18 cellular contexts compared by ENCODE assay signal in genomic region chr1:156812293-156812990, GRCh38. TPM values are rescaled to one million over a fixed set of nuclear protein-coding genes. Genes with fewer than 3 reads are reported as not detected.
DNase-seq lines count a peak whose midpoint lies in the region; ATAC-seq, FAIRE-seq and TF ChIP-seq lines count a peak whose summit lies in the region.
"Had no signal": no experiment of that assay in that cellular context is flagged by ENCODE, and none has a peak within 500 bp of the region (broad histone marks: within the 10 kb centered on the region; RNA-seq: fewer than 3 reads in every experiment).

No MANE protein-coding gene starts in this region.

- 96% methylated on average over 10 of the region's 10 CpGs for WGBS in HepG2 (ENCODE audit: low lambda C conversion rate)
- WGBS in right lobe of liver (ENCODE audit: insufficient coverage, low coverage, low lambda C conversion rate, missing lambda C conversion rate) = 95% methylated on average over 9 of the region's 10 CpGs

- FAIRE-seq in HepG2 (lab: Jason Lieb, UNC) = no peak
- FAIRE-seq: H54 had no signal

- DNase-seq in HepG2 (ENCODE audit: low spot score) = no peak
- DNase-seq in right lobe of liver = no peak
- no peak for DNase-seq in T-cell
- no peak for DNase-seq in effector memory CD8-positive, alpha-beta T cell
- no peak for DNase-seq in stimulated activated naive CD8-positive, alpha-beta T cell treated with anti-CD3 and anti-CD28 coated beads, Interleukin-15, amount 100 ng/mL, for 72 hours
- DNase-seq in NCI-H345 (lab: John Stamatoyannopoulos, UW) = no peak
- DNase-seq in MG63 = no peak
- DNase-seq: activated CD8-positive, alpha-beta memory T cell treated with anti-CD3 and anti-CD28 coated beads for 24 hours; DND-41; erythroblast; Right ventricle myocardium superior had no signal

- H3K36me3 ChIP-seq in HepG2 (replicated peaks in 1 of 2; ENCODE audit: control insufficient read depth in 1 of 2, insufficient read depth in 2 of 2, low read length in 2 of 2) (no peaks in the 10 kb centered on the region), right lobe of liver (no peaks in the 10 kb centered on the region), MG63 (no peaks in the 10 kb centered on the region)

- intact Hi-C loops in HepG2 (cut with micrococcal nuclease; ENCODE audit: unreplicated experiment) (no loop called here), right lobe of liver (cut with DNase I) (no loop called here)

- H3K4me3 Mint-ChIP-seq in T-cell = peak overlapping the region; percentile 88 to 92 (median 89)
- H3K4me3 Mint-ChIP-seq in effector memory CD8-positive, alpha-beta T cell = peak overlapping the region; percentile 58 to 96
- peak overlapping the region; percentile 93 to 96 for H3K4me3 Mint-ChIP-seq in stimulated activated naive CD8-positive, alpha-beta T cell treated with anti-CD3 and anti-CD28 coated beads, Interleukin-15, amount 100 ng/mL, for 72 hours

- H3K9ac ChIP-seq in HepG2 (ENCODE audit: insufficient read depth, low read depth, low read length) = no peak overlapping the region
- H3K9ac ChIP-seq: parathyroid adenoma had no signal

- no peak overlapping the region for H3K27ac ChIP-seq in HepG2 (ENCODE audit: extremely low read length, insufficient read depth, low read length)
- no peak overlapping the region for H3K27ac ChIP-seq in right lobe of liver
- H3K27ac ChIP-seq: coronary artery, parathyroid adenoma had no signal

- no peak overlapping the region for H3K4me2 ChIP-seq in HepG2 (ENCODE audit: low read depth, low read length)

- no peak for TF ChIP-seq EP300 in HepG2 (IDR thresholded peaks at IDR 0.05; ENCODE audit: low read depth in 2 of 2, low read length in 2 of 2)
- TF ChIP-seq EP300 in HepG2 (CRISPR knock-in tag; IDR thresholded peaks at IDR 0.05; ENCODE audit: borderline replicate concordance) = no peak

- no peaks in the 10 kb centered on the region for H4K20me1 ChIP-seq in HepG2 (ENCODE audit: insufficient read depth, low read length)

- H3K27me3 ChIP-seq in HepG2 (ENCODE audit: control insufficient read depth in 1 of 2, insufficient read depth in 2 of 2, low read length in 2 of 2) (peaks cover 9 to 27% of the 10 kb centered on the region in 2 experiments; a peak in 4 of 5 replicates), right lobe of liver (no peaks in the 10 kb centered on the region), MG63 (no peaks in the 10 kb centered on the region)

- TF ChIP-seq CTCF in HepG2 (CRISPR knock-in tag; IDR thresholded peaks at IDR 0.05) = no peak
- no peak for TF ChIP-seq CTCF in right lobe of liver (IDR thresholded peaks at IDR 0.05)

- POLR2A ChIA-PET in HepG2 (lab: Yijun Ruan, JAX) (no interaction called here), T-cell (lab: Charles Lee) (interaction anchor here in 1 of 2 donors (0.6 kb wide), 1 partner anchor 101 kb away, joined by 4 read pairs; no protein-coding TSS in a partner anchor)

- H3K4me3 ChIP-seq in HepG2 (replicated peaks in 1 of 3; ENCODE audit: insufficient read depth in 1 of 3, low read depth in 2 of 3, low read length in 3 of 3) (no peak overlapping the region), right lobe of liver (no peak overlapping the region), MG63 (no peak overlapping the region)

- no peaks in the 10 kb centered on the region for H3K27me3 Mint-ChIP-seq in T-cell
- no peaks in the 10 kb centered on the region for H3K27me3 Mint-ChIP-seq in effector memory CD8-positive, alpha-beta T cell
- H3K27me3 Mint-ChIP-seq in stimulated activated naive CD8-positive, alpha-beta T cell treated with anti-CD3 and anti-CD28 coated beads, Interleukin-15, amount 100 ng/mL, for 72 hours = no peaks in the 10 kb centered on the region

- no peak for TF ChIP-seq RAD21 in HepG2 (CRISPR knock-in tag; IDR thresholded peaks at IDR 0.05)

- H3K9me3 Mint-ChIP-seq in T-cell = no peaks in the 10 kb centered on the region
- no peaks in the 10 kb centered on the region for H3K9me3 Mint-ChIP-seq in effector memory CD8-positive, alpha-beta T cell
- no peaks in the 10 kb centered on the region for H3K9me3 Mint-ChIP-seq in stimulated activated naive CD8-positive, alpha-beta T cell treated with anti-CD3 and anti-CD28 coated beads, Interleukin-15, amount 100 ng/mL, for 72 hours

- no peak overlapping the region for H2AFZ ChIP-seq in HepG2 (ENCODE audit: low read length)
- H2AFZ ChIP-seq: parathyroid adenoma had no signal

- no peak for TF ChIP-seq POLR2A in HepG2 (IDR thresholded peaks at IDR 0.05; ENCODE audit: insufficient read depth in 1 of 2, low read depth in 2 of 2, low read length in 2 of 2)
- TF ChIP-seq POLR2A in right lobe of liver (IDR thresholded peaks at IDR 0.05) = no peak

- no TSS peak for BruUV-seq in HepG2 (replicated peaks; lab: Mats Ljungman, UMichigan)

- peaks cover 39% of the 10 kb centered on the region for H3K36me3 Mint-ChIP-seq in T-cell
- peaks cover 99% of the 10 kb centered on the region for H3K36me3 Mint-ChIP-seq in effector memory CD8-positive, alpha-beta T cell (ENCODE audit: insufficient read depth)

- CTCF ChIA-PET in HepG2 (lab: Yijun Ruan, JAX; ENCODE audit: low intra/inter-chr PET ratio, low total read pairs) = no interaction called here
- CTCF ChIA-PET in T-cell (lab: Charles Lee) = interaction anchor here (0.8 to 1.0 kb wide), 2 partner anchors 9 to 10 kb away, joined by 3 to 4 read pairs; no protein-coding TSS in a partner anchor

- H3K9me3 ChIP-seq in HepG2 (ENCODE audit: low read length) (no peaks in the 10 kb centered on the region), right lobe of liver (no peaks in the 10 kb centered on the region), MG63 (no peaks in the 10 kb centered on the region)

- in situ Hi-C loops in HepG2 (cut with HindIII; ENCODE audit: extremely low pct_ligation_motif_present, low pct_unique_long_range_greater_than_20kb) = no loop called here

- H3K79me2 ChIP-seq in HepG2 (ENCODE audit: insufficient read depth, low read length) = no peaks in the 10 kb centered on the region
- H3K79me2 ChIP-seq: parathyroid adenoma had no signal

- H3K4me1 Mint-ChIP-seq in T-cell = peaks cover 69 to 84% (median 77%) of the 10 kb centered on the region in 3 donors
- peaks cover 76 to 80% of the 10 kb centered on the region in 2 donors for H3K4me1 Mint-ChIP-seq in effector memory CD8-positive, alpha-beta T cell (ENCODE audit: low read depth in 2 of 2)
- peaks cover 82% of the 10 kb centered on the region for H3K4me1 Mint-ChIP-seq in stimulated activated naive CD8-positive, alpha-beta T cell treated with anti-CD3 and anti-CD28 coated beads, Interleukin-15, amount 100 ng/mL, for 72 hours

- peak overlapping the region; percentile 98 to 100 for H3K27ac Mint-ChIP-seq in T-cell
- H3K27ac Mint-ChIP-seq in effector memory CD8-positive, alpha-beta T cell = peak overlapping the region; percentile 92 to 99
- H3K27ac Mint-ChIP-seq in stimulated activated naive CD8-positive, alpha-beta T cell treated with anti-CD3 and anti-CD28 coated beads, Interleukin-15, amount 100 ng/mL, for 72 hours = peak overlapping the region; percentile 14 to 70

- H3K4me1 ChIP-seq in HepG2 (ENCODE audit: insufficient read depth, low read length) (peaks cover 33% of the 10 kb centered on the region), right lobe of liver (peaks cover 0 to 11% (median 0%) of the 10 kb centered on the region in 4 donors)
- H3K4me1 ChIP-seq: parathyroid adenoma had no signal

- ATAC-seq in HepG2 (no peak), right lobe of liver (no peak), T-cell (replicated peaks in 1 of 4) (no peak), HG03439 (IDR thresholded peaks at IDR 0.05; ENCODE audit: unreplicated experiment) (no peak)
- no peak for ATAC-seq in effector memory CD8-positive, alpha-beta T cell (replicated peaks)
- ATAC-seq in stimulated activated naive CD8-positive, alpha-beta T cell treated with anti-CD3 and anti-CD28 coated beads, Interleukin-15, amount 100 ng/mL, for 72 hours = no peak

RNA-seq across cellular contexts. Expression of gene SH2D2A, which starts 4.2 kb away (rescaled TPM):
- total RNA-seq in HepG2 (2016; rRNA removed; fragmentation: Illumina TruSeq; extraction: Trizol) (0.59 and 0.73 TPM in 2 replicates), right lobe of liver (1 to 10 TPM in 1 of 6 experiments, under 1 TPM in 5; 0.32 to 1.3 (median 0.67) TPM), T-cell (100 to 1,000 TPM in 1 of 5 donors, 10 to 100 TPM in 4; 42.8 to 110 (median 66.8) TPM)
- total RNA-seq in HepG2 (2016; cell fraction: cytosol; rRNA removed; fragmentation: Illumina TruSeq; extraction: Trizol; ENCODE audit: low read depth) = 0.35 and 0.51 TPM in 2 replicates
- 0.34 and 1.2 TPM in 2 replicates for total RNA-seq in HepG2 (2016; cell fraction: insoluble cytoplasmic fraction; rRNA removed; fragmentation: Illumina TruSeq; extraction: Trizol)
- 0.52 and 1.0 TPM in 2 replicates for total RNA-seq in HepG2 (2016; cell fraction: membrane; rRNA removed; fragmentation: Illumina TruSeq; extraction: Trizol)
- 0.75 and 0.85 TPM in 2 replicates for total RNA-seq in HepG2 (2016; cell fraction: nucleus; rRNA removed; fragmentation: Illumina TruSeq; extraction: Trizol)
- polyA plus RNA-seq in HepG2 (2011; rRNA removed) = 0.56 and 0.57 TPM in 2 replicates
- 0.55 and 0.78 TPM in 2 replicates for polyA plus RNA-seq in HepG2 (2011; cell fraction: cytosol; rRNA removed)
- 0.16 and 0.47 TPM in 2 replicates for polyA plus RNA-seq in HepG2 (2011; cell fraction: nucleus; rRNA removed)
- 0.79 and 1.0 TPM in 2 replicates for polyA plus RNA-seq in HepG2 (2012)
- 0.62 and 0.67 TPM in 2 replicates for polyA plus RNA-seq in HepG2 (2016; cell fraction: cytosol; fragmentation: Illumina TruSeq; extraction: Trizol; ENCODE audit: low read depth)
- polyA plus RNA-seq in HepG2 (2016; cell fraction: insoluble cytoplasmic fraction; fragmentation: Illumina TruSeq; extraction: Trizol; ENCODE audit: low read depth) = 1.3 and 1.8 TPM in 2 replicates
- 0.71 and 1.1 TPM in 2 replicates for polyA plus RNA-seq in HepG2 (2016; cell fraction: membrane; fragmentation: Illumina TruSeq; extraction: Trizol; ENCODE audit: low read depth)
- polyA plus RNA-seq in HepG2 (2016; cell fraction: nucleus; fragmentation: Illumina TruSeq; extraction: Trizol; ENCODE audit: insufficient read depth, low read depth) = 1.0 and 1.8 TPM in 2 replicates
- 0.72 and 1.9 TPM in 2 replicates for polyA minus RNA-seq in HepG2 (2011; rRNA and poly(A)+ RNA removed; ENCODE audit: low replicate concordance)
- 0.62 TPM in 1 of 2 replicates, not detected in the other for polyA minus RNA-seq in HepG2 (2011; cell fraction: cytosol; rRNA and poly(A)+ RNA removed)
- not detected in 2 replicates for polyA minus RNA-seq in HepG2 (2011; cell fraction: nucleus; rRNA and poly(A)+ RNA removed)
- total RNA-seq in MG63 (2014; rRNA removed; shearing (Covaris generic); ENCODE audit: low replicate concordance) = not detected in 2 replicates

RNA-seq across cellular contexts. Expression of gene PRCC, which starts 45.1 kb away (rescaled TPM):
- total RNA-seq in HepG2 (2016; rRNA removed; fragmentation: Illumina TruSeq; extraction: Trizol) (24.2 and 26.8 TPM in 2 replicates), right lobe of liver (10 to 100 TPM; 17.4 to 23.4 (median 19.7) TPM), T-cell (10 to 100 TPM; 55.3 to 67.7 (median 65.4) TPM)
- total RNA-seq in HepG2 (2016; cell fraction: cytosol; rRNA removed; fragmentation: Illumina TruSeq; extraction: Trizol; ENCODE audit: low read depth) = 6.3 and 7.3 TPM in 2 replicates
- 24.6 and 27.1 TPM in 2 replicates for total RNA-seq in HepG2 (2016; cell fraction: insoluble cytoplasmic fraction; rRNA removed; fragmentation: Illumina TruSeq; extraction: Trizol)
- total RNA-seq in HepG2 (2016; cell fraction: membrane; rRNA removed; fragmentation: Illumina TruSeq; extraction: Trizol) = 22.6 and 26.4 TPM in 2 replicates
- total RNA-seq in HepG2 (2016; cell fraction: nucleus; rRNA removed; fragmentation: Illumina TruSeq; extraction: Trizol) = 22.4 and 23.7 TPM in 2 replicates
- polyA plus RNA-seq in HepG2 (2011; rRNA removed) = 40.5 and 46.3 TPM in 2 replicates
- 40.1 and 44.6 TPM in 2 replicates for polyA plus RNA-seq in HepG2 (2011; cell fraction: cytosol; rRNA removed)
- 26.1 and 27.1 TPM in 2 replicates for polyA plus RNA-seq in HepG2 (2011; cell fraction: nucleus; rRNA removed)
- polyA plus RNA-seq in HepG2 (2012) = 30.8 and 33.7 TPM in 2 replicates
- polyA plus RNA-seq in HepG2 (2016; cell fraction: cytosol; fragmentation: Illumina TruSeq; extraction: Trizol; ENCODE audit: low read depth) = 8.0 and 9.1 TPM in 2 replicates
- 48.3 and 56.0 TPM in 2 replicates for polyA plus RNA-seq in HepG2 (2016; cell fraction: insoluble cytoplasmic fraction; fragmentation: Illumina TruSeq; extraction: Trizol; ENCODE audit: low read depth)
- 22.7 and 25.6 TPM in 2 replicates for polyA plus RNA-seq in HepG2 (2016; cell fraction: membrane; fragmentation: Illumina TruSeq; extraction: Trizol; ENCODE audit: low read depth)
- 56.0 and 57.2 TPM in 2 replicates for polyA plus RNA-seq in HepG2 (2016; cell fraction: nucleus; fragmentation: Illumina TruSeq; extraction: Trizol; ENCODE audit: insufficient read depth, low read depth)
- 57.9 and 206 TPM in 2 replicates for polyA minus RNA-seq in HepG2 (2011; rRNA and poly(A)+ RNA removed; ENCODE audit: low replicate concordance)
- polyA minus RNA-seq in HepG2 (2011; cell fraction: cytosol; rRNA and poly(A)+ RNA removed) = 24.3 and 33.6 TPM in 2 replicates
- polyA minus RNA-seq in HepG2 (2011; cell fraction: nucleus; rRNA and poly(A)+ RNA removed) = 23.6 and 34.9 TPM in 2 replicates
- 56.9 and 65.6 TPM in 2 replicates for total RNA-seq in MG63 (2014; rRNA removed; shearing (Covaris generic); ENCODE audit: low replicate concordance)

RNA-seq across cellular contexts. Expression of gene INSRR, which starts 46.5 kb away (rescaled TPM):
- not detected in 2 replicates for total RNA-seq in HepG2 (2016; rRNA removed; fragmentation: Illumina TruSeq; extraction: Trizol)
- total RNA-seq in HepG2 (2016; cell fraction: cytosol; rRNA removed; fragmentation: Illumina TruSeq; extraction: Trizol; ENCODE audit: low read depth) = not detected in 2 replicates
- not detected in 2 replicates for total RNA-seq in HepG2 (2016; cell fraction: insoluble cytoplasmic fraction; rRNA removed; fragmentation: Illumina TruSeq; extraction: Trizol)
- total RNA-seq in HepG2 (2016; cell fraction: membrane; rRNA removed; fragmentation: Illumina TruSeq; extraction: Trizol) = not detected in 2 replicates
- not detected in 2 replicates for total RNA-seq in HepG2 (2016; cell fraction: nucleus; rRNA removed; fragmentation: Illumina TruSeq; extraction: Trizol)
- polyA plus RNA-seq in HepG2 (2011; rRNA removed) = not detected in 2 replicates
- polyA plus RNA-seq in HepG2 (2011; cell fraction: cytosol; rRNA removed) = not detected in 2 replicates
- polyA plus RNA-seq in HepG2 (2011; cell fraction: nucleus; rRNA removed) = not detected in 2 replicates
- not detected in 2 replicates for polyA plus RNA-seq in HepG2 (2012)
- not detected in 2 replicates for polyA plus RNA-seq in HepG2 (2016; cell fraction: cytosol; fragmentation: Illumina TruSeq; extraction: Trizol; ENCODE audit: low read depth)
- not detected in 2 replicates for polyA plus RNA-seq in HepG2 (2016; cell fraction: insoluble cytoplasmic fraction; fragmentation: Illumina TruSeq; extraction: Trizol; ENCODE audit: low read depth)
- not detected in 2 replicates for polyA plus RNA-seq in HepG2 (2016; cell fraction: membrane; fragmentation: Illumina TruSeq; extraction: Trizol; ENCODE audit: low read depth)
- not detected in 2 replicates for polyA plus RNA-seq in HepG2 (2016; cell fraction: nucleus; fragmentation: Illumina TruSeq; extraction: Trizol; ENCODE audit: insufficient read depth, low read depth)
- polyA minus RNA-seq in HepG2 (2011; rRNA and poly(A)+ RNA removed; ENCODE audit: low replicate concordance) = not detected in 2 replicates
- polyA minus RNA-seq in HepG2 (2011; cell fraction: cytosol; rRNA and poly(A)+ RNA removed) = not detected in 2 replicates
- not detected in 2 replicates for polyA minus RNA-seq in HepG2 (2011; cell fraction: nucleus; rRNA and poly(A)+ RNA removed)
- total RNA-seq in right lobe of liver = not detected
- under 1 TPM in 1 of 5 donors, not detected in 4; 0.07 TPM for total RNA-seq in T-cell
- total RNA-seq in MG63 (2014; rRNA removed; shearing (Covaris generic); ENCODE audit: low replicate concordance) = not detected in 2 replicates
- total RNA-seq: kidney epithelial cell, mononuclear cell had no signal
- polyA plus RNA-seq: BJ had no signal

RNA-seq across cellular contexts. Expression of gene NTRK1, which starts 48.2 kb away (rescaled TPM):
- not detected in 2 replicates for total RNA-seq in HepG2 (2016; rRNA removed; fragmentation: Illumina TruSeq; extraction: Trizol)
- total RNA-seq in HepG2 (2016; cell fraction: cytosol; rRNA removed; fragmentation: Illumina TruSeq; extraction: Trizol; ENCODE audit: low read depth) = not detected in 2 replicates
- not detected in 2 replicates for total RNA-seq in HepG2 (2016; cell fraction: insoluble cytoplasmic fraction; rRNA removed; fragmentation: Illumina TruSeq; extraction: Trizol)
- total RNA-seq in HepG2 (2016; cell fraction: membrane; rRNA removed; fragmentation: Illumina TruSeq; extraction: Trizol) = not detected in 2 replicates
- total RNA-seq in HepG2 (2016; cell fraction: nucleus; rRNA removed; fragmentation: Illumina TruSeq; extraction: Trizol) = not detected in 2 replicates
- not detected in 2 replicates for polyA plus RNA-seq in HepG2 (2011; rRNA removed)
- polyA plus RNA-seq in HepG2 (2011; cell fraction: cytosol; rRNA removed) = not detected in 2 replicates
- not detected in 2 replicates for polyA plus RNA-seq in HepG2 (2011; cell fraction: nucleus; rRNA removed)
- not detected in 2 replicates for polyA plus RNA-seq in HepG2 (2012)
- not detected in 2 replicates for polyA plus RNA-seq in HepG2 (2016; cell fraction: cytosol; fragmentation: Illumina TruSeq; extraction: Trizol; ENCODE audit: low read depth)
- polyA plus RNA-seq in HepG2 (2016; cell fraction: insoluble cytoplasmic fraction; fragmentation: Illumina TruSeq; extraction: Trizol; ENCODE audit: low read depth) = not detected in 2 replicates
- polyA plus RNA-seq in HepG2 (2016; cell fraction: membrane; fragmentation: Illumina TruSeq; extraction: Trizol; ENCODE audit: low read depth) = not detected in 2 replicates
- not detected in 2 replicates for polyA plus RNA-seq in HepG2 (2016; cell fraction: nucleus; fragmentation: Illumina TruSeq; extraction: Trizol; ENCODE audit: insufficient read depth, low read depth)
- 0.08 and 0.19 TPM in 2 replicates for polyA minus RNA-seq in HepG2 (2011; rRNA and poly(A)+ RNA removed; ENCODE audit: low replicate concordance)
- polyA minus RNA-seq in HepG2 (2011; cell fraction: cytosol; rRNA and poly(A)+ RNA removed) = not detected in 2 replicates
- polyA minus RNA-seq in HepG2 (2011; cell fraction: nucleus; rRNA and poly(A)+ RNA removed) = not detected in 2 replicates
- not detected for total RNA-seq in right lobe of liver
- 1 to 10 TPM in 1 of 5 donors, under 1 TPM in 4; 0.36 to 1.2 (median 0.60) TPM for total RNA-seq in T-cell
- not detected in 2 replicates for total RNA-seq in MG63 (2014; rRNA removed; shearing (Covaris generic); ENCODE audit: low replicate concordance)
- total RNA-seq: kidney epithelial cell had no signal

Comparison
In these comparisons a context has a peak if more than half of its experiments do, and no peak if none do; other contexts are left out.
1. H3K27ac Mint-ChIP-seq: peak in every context shown above with its lines; median percentile 99 in T-cell; 96 in effector memory CD8-positive, alpha-beta T cell; 42 in stimulated activated naive CD8-positive, alpha-beta T cell treated with anti-CD3 and anti-CD28 coated beads, Interleukin-15, amount 100 ng/mL, for 72 hours.
2. RNA of gene SH2D2A, which starts 4.2 kb away (total RNA-seq): 42.8 to 110 TPM in T-cell; 0.32 to 1.3 TPM in right lobe of liver, 0.34 to 1.2 TPM in HepG2 and not detected in MG63; every median in the first group is over 10 times any median in the second.
3. Peak in every context shown above with its lines, with median percentiles within 50 percentile points of each other: H3K4me3 Mint-ChIP-seq.